ENCODE assay signal across 8 cellular contexts in genomic region chr2:97995734-97996624, GRCh38. TPM values are rescaled to one million over a fixed set of nuclear protein-coding genes. Genes with fewer than 3 reads are reported as not detected.
DNase-seq lines count a peak whose midpoint lies in the region; ATAC-seq and TF ChIP-seq lines count a peak whose summit lies in the region.

Gene TMEM131, minus strand, starts transcription at chr2:97995948. Its CDS starts 286 bp downstream, at chr2:97995662.

- H3K4me3 Mint-ChIP-seq in activated B cell treated with CpG ODN at 0.5 μM for 24 hours, result peak within 1 kb of the TSS; percentile 93

- no peaks in the 10 kb centered on the region for H3K36me3 ChIP-seq in smooth muscle cell (ENCODE audit: low read depth)

- POLR2A ChIA-PET in activated B cell treated with CpG ODN at 0.5 μM for 24 hours (lab: Charles Lee), result interaction anchor here (0.6 to 3.9 kb wide), 13 partner anchors 13 to 189 kb away, joined by 3 to 61 read pairs (median 3); partner anchors contain the start of gene VWA3B

- H3F3A ChIP-seq in smooth muscle cell (ENCODE audit: low read depth), result no peaks in the 10 kb centered on the region

- H2AFZ ChIP-seq in smooth muscle cell (ENCODE audit: low read depth), result peak within 1 kb of the TSS; percentile 90

- DNase-seq in AG09309 (ENCODE audit: low read depth) (peak; percentile 61), NCI-H345 (lab: John Stamatoyannopoulos, UW) (peak; percentile 93), activated B cell treated with CpG ODN at 0.5 μM for 24 hours (peak; percentile 98), cardiac fibroblast (ENCODE audit: low read depth in 2 of 2) (peak; percentile 95 to 97), iPS-NIHi7 (ENCODE audit: extremely low spot score) (peak; percentile 96), smooth muscle cell (lab: John Stamatoyannopoulos, UW; ENCODE audit: unreplicated experiment) (peak; percentile 98)

- H3K9ac ChIP-seq in smooth muscle cell (ENCODE audit: low read depth), result peak within 1 kb of the TSS; percentile 98

- 2% methylated on average over 80 of the region's 88 CpGs for WGBS in smooth muscle cell (ENCODE audit: low lambda C conversion rate)

- CTCF ChIA-PET in activated B cell treated with CpG ODN at 0.5 μM for 24 hours (lab: Charles Lee), result interaction anchor here (1.0 to 2.1 kb wide), 2 partner anchors 16 to 189 kb away, joined by 3 to 7 read pairs; no protein-coding TSS in a partner anchor

- H3K27me3 ChIP-seq in smooth muscle cell (ENCODE audit: low read depth), result no peaks in the 10 kb centered on the region

- peaks cover 35% of the 10 kb centered on the region for H4K20me1 ChIP-seq in smooth muscle cell (ENCODE audit: low read depth)

- no peaks in the 10 kb centered on the region for H3K9me3 Mint-ChIP-seq in activated B cell treated with CpG ODN at 0.5 μM for 24 hours

- H3K4me1 Mint-ChIP-seq in activated B cell treated with CpG ODN at 0.5 μM for 24 hours, result peaks cover 49% of the 10 kb centered on the region

- TF ChIP-seq CTCF in AG09309 (IDR thresholded peaks at IDR 0.05; ENCODE audit: control insufficient read depth, insufficient read depth, low read depth, low read length, missing control alignments) (no peak), activated B cell treated with CpG ODN at 0.5 μM for 24 hours (IDR thresholded peaks at IDR 0.05) (no peak), cardiac fibroblast (IDR thresholded peaks at IDR 0.05; ENCODE audit: low read depth, low read length) (no peak), smooth muscle cell (IDR thresholded peaks at IDR 0.05; ENCODE audit: borderline replicate concordance, insufficient read depth, poor library complexity, severe bottlenecking) (no peak)

- H3K4me2 ChIP-seq in smooth muscle cell, result peak within 1 kb of the TSS; percentile 95

- H3K4me3 ChIP-seq in AG09309 (ENCODE audit: control insufficient read depth, low read depth, low read length) (peak within 1 kb of the TSS; percentile 85), cardiac fibroblast (replicated peaks in 1 of 2; ENCODE audit: low read depth in 2 of 2, low read length in 2 of 2) (peak within 1 kb of the TSS; percentile 80 to 86), smooth muscle cell (peak within 1 kb of the TSS; percentile 95)

- peaks cover 41% of the 10 kb centered on the region for H3K79me2 ChIP-seq in smooth muscle cell (ENCODE audit: low read depth)

- peaks cover 19% of the 10 kb centered on the region for H3K4me1 ChIP-seq in smooth muscle cell (ENCODE audit: low read depth)

- no peaks in the 10 kb centered on the region for H3K9me3 ChIP-seq in smooth muscle cell (replicated peaks; ENCODE audit: low read depth)

- peak within 1 kb of the TSS; percentile 91 for H3K27ac Mint-ChIP-seq in activated B cell treated with CpG ODN at 0.5 μM for 24 hours

- no peaks in the 10 kb centered on the region for H3K27me3 Mint-ChIP-seq in activated B cell treated with CpG ODN at 0.5 μM for 24 hours

- H3K27ac ChIP-seq in smooth muscle cell (ENCODE audit: low read depth), result peak within 1 kb of the TSS; percentile 95

- intact Hi-C loops in activated B cell treated with CpG ODN at 0.5 μM for 24 hours (cut with micrococcal nuclease), result loop anchor here (1.0 to 10.0 kb wide), 9 partner anchors 16 to 389 kb away; partner anchors contain the start of gene VWA3B

- ATAC-seq in GM19023 (IDR thresholded peaks at IDR 0.05; ENCODE audit: unreplicated experiment) (peak; percentile 83), HG03196 (IDR thresholded peaks at IDR 0.05; ENCODE audit: unreplicated experiment) (peak; percentile 73), activated B cell treated with CpG ODN at 0.5 μM for 24 hours (ENCODE audit: low read depth) (peak; percentile 80)

- peaks cover 12% of the 10 kb centered on the region for H3K36me3 Mint-ChIP-seq in activated B cell treated with CpG ODN at 0.5 μM for 24 hours (ENCODE audit: low read depth)

RNA-seq across cellular contexts. Expression of gene TMEM131, which starts in this region (rescaled TPM):
- total RNA-seq in activated B cell treated with CpG ODN at 0.5 μM for 24 hours (121 and 146 TPM in 2 replicates), smooth muscle cell (32.3 and 39.0 TPM in 2 replicates)
- 16.7 and 20.6 TPM in 2 replicates for polyA plus RNA-seq in smooth muscle cell

Comparison
In these comparisons a context has a peak if more than half of its experiments do, and no peak if none do; other contexts are left out.
1. Peak in every context shown above with its lines: DNase-seq, ATAC-seq, H3K4me3 ChIP-seq and H3K27ac ChIP-seq.